8 cellular contexts compared by ENCODE assay signal in the genomic region with DNA sequence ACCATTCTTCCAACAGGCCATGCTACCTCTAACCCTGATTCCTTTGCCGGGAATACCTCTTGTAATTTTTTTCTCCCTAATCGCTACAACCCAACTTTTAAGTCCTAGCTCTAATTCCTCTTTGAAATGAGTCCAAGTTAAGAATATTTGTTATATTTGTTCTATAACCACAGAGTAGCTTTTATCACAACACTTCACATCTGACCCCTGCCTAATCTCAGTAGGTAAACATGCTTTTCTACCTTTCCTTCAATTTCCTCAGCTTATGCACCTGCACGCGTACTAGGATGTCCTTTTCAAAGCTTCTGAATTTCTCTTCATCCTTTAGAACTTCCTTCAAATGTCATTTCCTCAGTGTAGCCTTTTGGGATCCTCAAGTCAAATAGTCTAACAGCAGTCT.
"Had no signal": no experiment of that assay in that cellular context is flagged by ENCODE, and none has a peak within 500 bp of the region (broad histone marks: within the 10 kb centered on the region; RNA-seq: fewer than 3 reads in every experiment).

No MANE protein-coding gene starts in this region.

- H3K27me3 Mint-ChIP-seq: IgD-negative memory B cell had no signal

- H3K4me3 Mint-ChIP-seq: GM23338, HFFc6, IgD-negative memory B cell had no signal

- H3K9me3 ChIP-seq: HAP-1 had no signal

- DNase-seq: H7, HFFc6, KBM-7 had no signal

- H3K36me3 Mint-ChIP-seq: IgD-negative memory B cell had no signal

- ATAC-seq: GM23338, HCT116 had no signal

- H3K4me3 ChIP-seq: GM23338, HAP-1 had no signal

- H3K4me2 ChIP-seq: GM23338 had no signal

- H3K36me3 ChIP-seq: HAP-1 had no signal

- H2AFZ ChIP-seq: GM23338 had no signal

- FAIRE-seq: HTR-8/SVneo had no signal

- H3K4me1 Mint-ChIP-seq: IgD-negative memory B cell had no signal

- H3K27ac Mint-ChIP-seq: GM23338, HFFc6, IgD-negative memory B cell had no signal

- H3K9me3 Mint-ChIP-seq: GM23338, HFFc6 had no signal
